In genomic region chr14:52075371-52075770, GRCh38 we compare ENCODE assay signal across 20 cellular contexts. TPM values are rescaled to one million over a fixed set of nuclear protein-coding genes. Genes with fewer than 3 reads are reported as not detected.
A peak's percentile ranks its signal among the peaks of the same experiment; 100 is the strongest.
DNase-seq lines count a peak whose midpoint lies in the region; ATAC-seq and TF ChIP-seq lines count a peak whose summit lies in the region.
"Had no signal": no experiment of that assay in that cellular context is flagged by ENCODE, and none has a peak within 500 bp of the region (broad histone marks: within the 10 kb centered on the region; RNA-seq: fewer than 3 reads in every experiment).

No MANE protein-coding gene starts in this region.

- no peaks in the 10 kb centered on the region for H3K9me3 Mint-ChIP-seq in HFFc6
- no peaks in the 10 kb centered on the region for H3K9me3 Mint-ChIP-seq in chondrocyte (ENCODE audit: low read depth)
- no peaks in the 10 kb centered on the region for H3K9me3 Mint-ChIP-seq in neural crest cell
- H3K9me3 Mint-ChIP-seq in Calu3 (ENCODE audit: low read depth, unreplicated experiment) = no peaks in the 10 kb centered on the region

- in situ Hi-C loops in brain microvascular endothelial cell (cut with HindIII; ENCODE audit: low pct_ligation_motif_present, low sequenced_read_pairs) = no loop called here

- intact Hi-C loops in Calu3 (cut with micrococcal nuclease; ENCODE audit: unreplicated experiment) = no loop called here

- H3K27me3 ChIP-seq in thoracic aorta (replicated peaks; ENCODE audit: insufficient read depth) (no peaks in the 10 kb centered on the region), hepatocyte (peaks cover 4% of the 10 kb centered on the region), brain microvascular endothelial cell (replicated peaks) (no peaks in the 10 kb centered on the region)

- H3K4me1 Mint-ChIP-seq in HFFc6 (ENCODE audit: low read depth) (peaks cover 100% of the 10 kb centered on the region), chondrocyte (ENCODE audit: low read depth) (peaks cover 94% of the 10 kb centered on the region), neural crest cell (peaks cover 18% of the 10 kb centered on the region), Calu3 (ENCODE audit: low read depth, unreplicated experiment) (peaks cover 17% of the 10 kb centered on the region)
- H3K4me1 Mint-ChIP-seq: CD14-positive monocyte had no signal

- H3K27ac Mint-ChIP-seq in HFFc6 (peak overlapping the region; percentile 49; the same call in 1 of the 2 replicates), chondrocyte (ENCODE audit: unreplicated experiment) (peak overlapping the region; percentile 88), neural crest cell (ENCODE audit: unreplicated experiment) (peak overlapping the region; percentile 2), Calu3 (ENCODE audit: unreplicated experiment) (no peak overlapping the region)
- H3K27ac Mint-ChIP-seq: CD14-positive monocyte; CD4-positive, alpha-beta memory T cell had no signal

- H3K9me3 ChIP-seq in thoracic aorta (no peaks in the 10 kb centered on the region), hepatocyte (ENCODE audit: low read depth) (no peaks in the 10 kb centered on the region)

- H3K79me2 ChIP-seq in hepatocyte = no peaks in the 10 kb centered on the region

- DNase-seq in HFFc6 = no peak
- no peak for DNase-seq in chondrocyte (ENCODE audit: low spot score)
- DNase-seq in neural crest cell (ENCODE audit: low read depth, low spot score) = no peak
- DNase-seq in thoracic aorta (ENCODE audit: low spot score) = no peak
- DNase-seq in hepatocyte (ENCODE audit: low spot score) = no peak
- DNase-seq in T-helper 2 cell = no peak
- no peak for DNase-seq in brain microvascular endothelial cell
- no peak for DNase-seq in Calu3
- DNase-seq: AML-193; CD4-positive, alpha-beta memory T cell; DND-41; EL; GOT3; H7; KG1 had no signal

- H3K27ac ChIP-seq in thoracic aorta (peak overlapping the region; percentile 19 to 48), hepatocyte (no peak overlapping the region), brain microvascular endothelial cell (no peak overlapping the region)

- no peak for ATAC-seq in thoracic aorta (ENCODE audit: insufficient number of reproducible peaks, low FRiP score, low read depth)
- ATAC-seq: GM12878, HCT116, HepG2 had no signal

- H4K20me1 ChIP-seq in hepatocyte (ENCODE audit: insufficient read depth, poor library complexity, severe bottlenecking) = no peaks in the 10 kb centered on the region

- H3K36me3 ChIP-seq in thoracic aorta (no peaks in the 10 kb centered on the region), hepatocyte (replicated peaks; ENCODE audit: insufficient read depth, low read depth) (no peaks in the 10 kb centered on the region), brain microvascular endothelial cell (replicated peaks) (no peaks in the 10 kb centered on the region)

- H3K4me3 Mint-ChIP-seq in HFFc6 (no peak overlapping the region), chondrocyte (ENCODE audit: unreplicated experiment) (no peak overlapping the region), neural crest cell (no peak overlapping the region), Calu3 (ENCODE audit: low read depth, unreplicated experiment) (no peak overlapping the region)
- H3K4me3 Mint-ChIP-seq: CD14-positive monocyte had no signal

- CTCF ChIA-PET in Calu3 (lab: Charles Lee) = no interaction called here

- 93% methylated on average over 4 of the region's 4 CpGs for WGBS in hepatocyte (ENCODE audit: low lambda C conversion rate, missing lambda C conversion rate)

- H3K27me3 Mint-ChIP-seq in HFFc6 (ENCODE audit: insufficient read depth) (no peaks in the 10 kb centered on the region), chondrocyte (ENCODE audit: low read depth) (no peaks in the 10 kb centered on the region), neural crest cell (ENCODE audit: low read depth) (peaks cover 16% of the 10 kb centered on the region), Calu3 (ENCODE audit: unreplicated experiment) (peaks cover 43% of the 10 kb centered on the region)

- no peak overlapping the region for H3K4me3 ChIP-seq in thoracic aorta
- H3K4me3 ChIP-seq in hepatocyte = no peak overlapping the region
- H3K4me3 ChIP-seq in brain microvascular endothelial cell (ENCODE audit: low read depth, low read length) = no peak overlapping the region
- H3K4me3 ChIP-seq: GM12878 had no signal

- H2AFZ ChIP-seq in hepatocyte = no peak overlapping the region

- H3K4me1 ChIP-seq in thoracic aorta (ENCODE audit: control insufficient read depth in 1 of 2, low read depth in 2 of 2) = peaks cover 6 to 42% of the 10 kb centered on the region in 2 donors
- peaks cover 15% of the 10 kb centered on the region for H3K4me1 ChIP-seq in hepatocyte (ENCODE audit: insufficient read depth)

- TF ChIP-seq CTCF in HFFc6 (IDR thresholded peaks at IDR 0.05) = no peak
- TF ChIP-seq CTCF in chondrocyte (IDR thresholded peaks at IDR 0.05) = no peak
- TF ChIP-seq CTCF in neural crest cell (conservative IDR thresholded peaks at IDR 0.05) = no peak
- TF ChIP-seq CTCF in thoracic aorta (IDR thresholded peaks at IDR 0.05) = no peak
- no peak for TF ChIP-seq CTCF in hepatocyte (IDR thresholded peaks at IDR 0.05; ENCODE audit: poor library complexity)
- no peak for TF ChIP-seq CTCF in brain microvascular endothelial cell (IDR thresholded peaks at IDR 0.05; ENCODE audit: low read depth, low read length, missing control alignments)
- TF ChIP-seq CTCF in Calu3 (IDR thresholded peaks at IDR 0.05; ENCODE audit: unreplicated experiment) = no peak

- peaks cover 4% of the 10 kb centered on the region; the same call in 1 of the 2 replicates for H3K36me3 Mint-ChIP-seq in HFFc6 (ENCODE audit: low read depth)
- H3K36me3 Mint-ChIP-seq in chondrocyte (ENCODE audit: low read depth) = no peaks in the 10 kb centered on the region
- no peaks in the 10 kb centered on the region for H3K36me3 Mint-ChIP-seq in neural crest cell (ENCODE audit: low read depth)
- no peaks in the 10 kb centered on the region for H3K36me3 Mint-ChIP-seq in Calu3 (ENCODE audit: insufficient read depth, unreplicated experiment)
- H3K36me3 Mint-ChIP-seq: CD14-positive monocyte; CD4-positive, alpha-beta memory T cell had no signal

- no peaks in the 10 kb centered on the region for H3K9me2 ChIP-seq in hepatocyte (replicated peaks; ENCODE audit: insufficient read depth)

- BruUV-seq in Calu3 (replicated peaks; lab: Mats Ljungman, UMichigan) = no TSS peak

- no peak overlapping the region for H3K4me2 ChIP-seq in hepatocyte

RNA-seq across cellular contexts. Expression of gene NID2, which starts 6.5 kb away (rescaled TPM):
- total RNA-seq in HFFc6 (2021; fragmentation: NEBNext Ultra II Directional; extraction: Animal tissue kit (Norgen Biotek cat#: 25700)) = 100 to 1,000 TPM in 5 of 6 experiments, 10 to 100 TPM in 1; 97.3 to 125 (median 113) TPM
- 49.4 to 67.8 TPM (median 51.6 TPM) in 3 replicates for total RNA-seq in chondrocyte
- total RNA-seq in neural crest cell = 41.6 and 42.5 TPM in 2 replicates
- 10 to 100 TPM; 21.0 to 33.3 TPM for total RNA-seq in thoracic aorta
- total RNA-seq in hepatocyte = 43.1 and 52.8 TPM in 2 replicates
- 60.4 and 65.7 TPM in 2 replicates for polyA plus RNA-seq in hepatocyte
- total RNA-seq in Calu3 (2022) = not detected in 2 replicates
- total RNA-seq: CD4-positive, alpha-beta memory T cell; G401; HepG2 had no signal
- polyA plus RNA-seq: CD14-positive monocyte had no signal

Comparison
In these comparisons a context has a peak if more than half of its experiments do, and no peak if none do; other contexts are left out.
1. H3K27ac ChIP-seq: peak in thoracic aorta (2 of 2); none in hepatocyte (single experiment) and brain microvascular endothelial cell (single experiment).
2. RNA of gene NID2, which starts 6.5 kb away (total RNA-seq): 97.3 to 125 TPM in HFFc6, 43.1 to 52.8 TPM in hepatocyte, 49.4 to 67.8 TPM in chondrocyte, 41.6 to 42.5 TPM in neural crest cell and 21.0 to 33.3 TPM in thoracic aorta; not detected in Calu3; every median in the first group is over 10 times any median in the second.